29 cellular contexts compared by ENCODE assay signal in the genomic region with DNA sequence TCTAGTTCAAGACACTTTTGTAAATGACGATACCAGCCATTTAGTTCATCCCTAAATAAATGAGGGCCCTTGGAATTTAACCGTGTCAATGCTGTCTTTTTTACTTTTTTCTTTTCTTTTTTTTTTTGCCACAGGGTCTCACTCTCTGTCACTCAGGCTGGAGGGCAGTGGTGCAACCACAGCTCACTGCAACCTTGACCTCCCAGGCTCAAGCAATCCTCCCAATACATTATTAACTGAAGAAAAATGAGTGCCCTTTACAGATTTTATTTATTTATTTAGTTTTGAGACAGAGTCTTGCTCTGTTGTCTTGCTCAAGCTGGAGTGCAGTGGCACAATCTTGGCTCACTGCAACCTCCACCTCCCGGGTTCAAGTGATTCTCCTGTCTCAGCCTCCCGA. TPM values are rescaled to one million over a fixed set of nuclear protein-coding genes. Genes with fewer than 3 reads are reported as not detected.
A peak's percentile ranks its signal among the peaks of the same experiment; 100 is the strongest.
DNase-seq lines count a peak whose midpoint lies in the region; ATAC-seq, FAIRE-seq and TF ChIP-seq lines count a peak whose summit lies in the region.
"Had no signal": no experiment of that assay in that cellular context is flagged by ENCODE, and none has a peak within 500 bp of the region (broad histone marks: within the 10 kb centered on the region; RNA-seq: fewer than 3 reads in every experiment).

No MANE protein-coding gene starts in this region.

- no peak for TF ChIP-seq RAD21 in HepG2 (CRISPR knock-in tag; IDR thresholded peaks at IDR 0.05)

- POLR2A ChIA-PET in HepG2 (lab: Yijun Ruan, JAX), result interaction anchor here (1.1 kb wide), 1 partner anchor 135 kb away, joined by 4 read pairs; the partner anchor contains the start of gene ITM2B

- H3K79me2 ChIP-seq in HepG2 (ENCODE audit: insufficient read depth, low read length), result peaks cover 22% of the 10 kb centered on the region

- TF ChIP-seq POLR2A in HepG2 (IDR thresholded peaks at IDR 0.05; ENCODE audit: insufficient read depth in 1 of 2, low read depth in 2 of 2, low read length in 2 of 2), result no peak
- no peak for TF ChIP-seq POLR2A in right lobe of liver (IDR thresholded peaks at IDR 0.05)

- no peaks in the 10 kb centered on the region; a peak in 1 of 5 replicates for H3K27me3 ChIP-seq in HepG2 (ENCODE audit: control insufficient read depth in 1 of 2, insufficient read depth in 2 of 2, low read length in 2 of 2)
- H3K27me3 ChIP-seq in right lobe of liver, result no peaks in the 10 kb centered on the region
- H3K27me3 ChIP-seq: BE2C; BLaER1; BLaER1 treated with 17β-estradiol and CSF1 and Interleukin-3, amounts not matched to agents 10 nM and 100 nM had no signal

- 26% methylated on average over 4 of the region's 4 CpGs for whole genome bisulfite sequencing in HepG2 (ENCODE audit: low lambda C conversion rate)
- 66% methylated on average over 2 of the region's 4 CpGs for WGBS in right lobe of liver (ENCODE audit: insufficient coverage, low coverage, low lambda C conversion rate, missing lambda C conversion rate)

- peak; percentile 53 for FAIRE-seq in HepG2 (lab: Jason Lieb, UNC)
- FAIRE-seq: A204.1, A549, D721Med had no signal

- BruUV-seq in HepG2 (replicated peaks; lab: Mats Ljungman, UMichigan), result no TSS peak

- H3K36me3 ChIP-seq in HepG2 (replicated peaks in 1 of 2; ENCODE audit: control insufficient read depth in 1 of 2, insufficient read depth in 2 of 2, low read length in 2 of 2) (no peaks in the 10 kb centered on the region; a peak in 1 of 5 replicates), right lobe of liver (no peaks in the 10 kb centered on the region)
- H3K36me3 ChIP-seq: BE2C, BLaER1 had no signal

- peak overlapping the region; percentile 79 for H3K4me2 ChIP-seq in HepG2 (ENCODE audit: low read depth, low read length)
- H3K4me2 ChIP-seq: A549; BLaER1; BLaER1 treated with 17β-estradiol and CSF1 and Interleukin-3, amounts not matched to agents 10 nM and 100 nM had no signal

- in situ Hi-C loops in HepG2 (cut with HindIII; ENCODE audit: extremely low pct_ligation_motif_present, low pct_unique_long_range_greater_than_20kb), result no loop called here

- TF ChIP-seq EP300 in HepG2 (IDR thresholded peaks at IDR 0.05; ENCODE audit: low read depth in 2 of 2, low read length in 2 of 2) (0 out of 4 replicates have a peak, but pooled peaks of 1 of the 2 experiments have one; percentile 12), HepG2 (CRISPR knock-in tag; IDR thresholded peaks at IDR 0.05; ENCODE audit: borderline replicate concordance) (no peak)

- no peak overlapping the region for H3K9ac ChIP-seq in HepG2 (ENCODE audit: insufficient read depth, low read depth, low read length)
- H3K9ac ChIP-seq: BLaER1; BLaER1 treated with 17β-estradiol and CSF1 and Interleukin-3, amounts not matched to agents 10 nM and 100 nM had no signal

- no peaks in the 10 kb centered on the region for H4K20me1 ChIP-seq in HepG2 (ENCODE audit: insufficient read depth, low read length)

- no peak for TF ChIP-seq CTCF in HepG2 (CRISPR knock-in tag; IDR thresholded peaks at IDR 0.05)
- TF ChIP-seq CTCF in right lobe of liver (IDR thresholded peaks at IDR 0.05), result no peak

- H3K4me1 ChIP-seq in HepG2 (ENCODE audit: insufficient read depth, low read length) (peaks cover 73% of the 10 kb centered on the region), right lobe of liver (peaks cover 0 to 35% (median 8%) of the 10 kb centered on the region in 4 donors)
- H3K4me1 ChIP-seq: BE2C had no signal

- DNase-seq in HepG2 (ENCODE audit: low spot score) (no peak), right lobe of liver (no peak)
- DNase-seq: 8988T; ACHN; AML-193; BE2C; C1 segment of cervical spinal cord; Caco-2; Calu3; CD4-positive, alpha-beta memory T cell; CD4-positive, alpha-beta T cell; CD4-positive, CD25-positive, alpha-beta regulatory T cell; CD8-positive, alpha-beta memory T cell; CD8-positive, alpha-beta T cell; COR-L47; DMS 273 treated with DMSO at 0.1 percent for 48 hours; DMS153; DMS53; DMS79; DMS79 treated with DMSO at 0.1 percent for 48 hours; DND-41; EL had no signal

- no peak overlapping the region for H2AFZ ChIP-seq in HepG2 (ENCODE audit: low read length)

- H3K27ac ChIP-seq in HepG2 (ENCODE audit: extremely low read length, insufficient read depth, low read length), result peak overlapping the region; percentile 66
- peak overlapping the region in 1 of 3 donors; percentile 55 for H3K27ac ChIP-seq in right lobe of liver
- H3K27ac ChIP-seq: 22Rv1; A549; BLaER1; BLaER1 treated with 17β-estradiol and CSF1 and Interleukin-3, amounts not matched to agents 10 nM and 100 nM; C4-2B had no signal

- CTCF ChIA-PET in HepG2 (lab: Yijun Ruan, JAX; ENCODE audit: low intra/inter-chr PET ratio, low total read pairs), result interaction anchor here (1.6 kb wide), 1 partner anchor 16 kb away, joined by 3 read pairs; no protein-coding TSS in a partner anchor

- no peaks in the 10 kb centered on the region for H3K9me3 ChIP-seq in HepG2 (ENCODE audit: low read length)
- no peaks in the 10 kb centered on the region for H3K9me3 ChIP-seq in right lobe of liver
- H3K9me3 ChIP-seq: A549, BE2C, BLaER1, Caco-2 had no signal

- ATAC-seq in HepG2 (no peak), right lobe of liver (no peak)
- ATAC-seq: A549; CD8-positive, alpha-beta T cell had no signal

- H3K4me3 ChIP-seq in HepG2 (replicated peaks in 1 of 3; ENCODE audit: insufficient read depth in 1 of 3, low read depth in 2 of 3, low read length in 3 of 3), result no peak overlapping the region
- H3K4me3 ChIP-seq in right lobe of liver, result no peak overlapping the region
- H3K4me3 ChIP-seq: A549; BLaER1; BLaER1 treated with 17β-estradiol and CSF1 and Interleukin-3, amounts not matched to agents 10 nM and 100 nM had no signal

- intact Hi-C loops in HepG2 (cut with micrococcal nuclease; ENCODE audit: unreplicated experiment) (loop anchor here (5.0 to 10.0 kb wide), 2 partner anchors 207 to 530 kb away; partner anchors contain the start of gene RB1), right lobe of liver (cut with DNase I) (no loop called here)

TF ChIP-seq in HepG2, 621 proteins besides CTCF, POLR2A, EP300 and RAD21 (continues in another document):
- no peak for TF ChIP-seq DNMT1 (CRISPR knock-in tag; IDR thresholded peaks at IDR 0.05)
- no peak for TF ChIP-seq KDM1A (CRISPR knock-in tag; IDR thresholded peaks at IDR 0.05)
- no peak for TF ChIP-seq SRY (CRISPR knock-in tag; IDR thresholded peaks at IDR 0.05)
- TF ChIP-seq KLF12 (CRISPR knock-in tag; IDR thresholded peaks at IDR 0.05; ENCODE audit: borderline replicate concordance), result no peak
- TF ChIP-seq NR2F6 (IDR thresholded peaks at IDR 0.05), result peak; percentile 49
- peak; percentile 66 for TF ChIP-seq NR2F6 (CRISPR knock-in tag; IDR thresholded peaks at IDR 0.05)
- TF ChIP-seq PAXIP1 (CRISPR knock-in tag; conservative IDR thresholded peaks at IDR 0.05), result no peak
- 0 out of 2 replicates have a peak, but pooled peaks have one; percentile 14 for TF ChIP-seq SALL1 (CRISPR knock-in tag; IDR thresholded peaks at IDR 0.05)

RNA-seq across cellular contexts. Expression of gene MED4, which starts 2.9 kb away (rescaled TPM):
- 57.8 and 82.8 TPM in 2 replicates for total RNA-seq in HepG2 (2016; rRNA removed; fragmentation: Illumina TruSeq; extraction: Trizol)
- 50.9 and 51.4 TPM in 2 replicates for total RNA-seq in HepG2 (2016; cell fraction: cytosol; rRNA removed; fragmentation: Illumina TruSeq; extraction: Trizol; ENCODE audit: low read depth)
- 62.2 and 83.7 TPM in 2 replicates for total RNA-seq in HepG2 (2016; cell fraction: insoluble cytoplasmic fraction; rRNA removed; fragmentation: Illumina TruSeq; extraction: Trizol)
- total RNA-seq in HepG2 (2016; cell fraction: membrane; rRNA removed; fragmentation: Illumina TruSeq; extraction: Trizol), result 49.1 and 57.7 TPM in 2 replicates
- total RNA-seq in HepG2 (2016; cell fraction: nucleus; rRNA removed; fragmentation: Illumina TruSeq; extraction: Trizol), result 28.0 and 33.7 TPM in 2 replicates
- 33.6 and 49.4 TPM in 2 replicates for polyA plus RNA-seq in HepG2 (2011; rRNA removed)
- 21.6 and 27.6 TPM in 2 replicates for polyA plus RNA-seq in HepG2 (2011; cell fraction: cytosol; rRNA removed)
- polyA plus RNA-seq in HepG2 (2011; cell fraction: nucleus; rRNA removed), result 8.4 and 10.6 TPM in 2 replicates
- polyA plus RNA-seq in HepG2 (2012), result 30.8 and 45.7 TPM in 2 replicates
- 27.1 and 27.6 TPM in 2 replicates for polyA plus RNA-seq in HepG2 (2016; cell fraction: cytosol; fragmentation: Illumina TruSeq; extraction: Trizol; ENCODE audit: low read depth)
- 122 and 132 TPM in 2 replicates for polyA plus RNA-seq in HepG2 (2016; cell fraction: insoluble cytoplasmic fraction; fragmentation: Illumina TruSeq; extraction: Trizol; ENCODE audit: low read depth)
- polyA plus RNA-seq in HepG2 (2016; cell fraction: membrane; fragmentation: Illumina TruSeq; extraction: Trizol; ENCODE audit: low read depth), result 34.6 and 41.1 TPM in 2 replicates
- polyA plus RNA-seq in HepG2 (2016; cell fraction: nucleus; fragmentation: Illumina TruSeq; extraction: Trizol; ENCODE audit: insufficient read depth, low read depth), result 59.2 and 62.6 TPM in 2 replicates
- polyA minus RNA-seq in HepG2 (2011; rRNA and poly(A)+ RNA removed; ENCODE audit: low replicate concordance), result 17.9 and 19.3 TPM in 2 replicates
- 12.6 and 15.2 TPM in 2 replicates for polyA minus RNA-seq in HepG2 (2011; cell fraction: cytosol; rRNA and poly(A)+ RNA removed)
- 21.5 and 24.7 TPM in 2 replicates for polyA minus RNA-seq in HepG2 (2011; cell fraction: nucleus; rRNA and poly(A)+ RNA removed)
- total RNA-seq in right lobe of liver, result 10 to 100 TPM; 15.1 to 22.5 (median 20.7) TPM
